In the genomic region with DNA sequence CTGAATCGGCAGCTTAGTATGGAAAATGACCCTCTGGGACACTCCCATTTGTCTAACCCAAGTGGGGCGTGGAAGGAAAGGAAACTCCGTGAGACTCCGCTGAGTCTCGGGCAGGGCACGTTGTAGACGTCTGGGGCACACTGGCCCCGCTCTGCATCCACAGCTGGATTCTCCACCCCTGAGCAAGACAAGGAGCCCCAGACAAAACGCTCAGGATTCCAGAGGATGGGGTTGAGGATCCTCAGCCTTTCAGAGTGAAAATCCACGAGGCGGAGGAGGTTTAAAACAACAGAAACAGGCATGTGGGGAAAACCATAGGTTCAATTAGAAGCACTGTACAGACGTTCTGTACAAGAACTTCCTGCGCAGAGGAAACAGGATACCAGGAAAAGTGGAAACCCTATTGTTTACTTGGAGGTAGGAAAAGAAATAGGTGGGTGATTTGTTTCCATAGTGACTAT, we compare ENCODE assay signal across 13 cellular contexts.
DNase-seq lines count a peak whose midpoint lies in the region; ATAC-seq and TF ChIP-seq lines count a peak whose summit lies in the region.
"Had no signal": no experiment of that assay in that cellular context is flagged by ENCODE, and none has a peak within 500 bp of the region (broad histone marks: within the 10 kb centered on the region; RNA-seq: fewer than 3 reads in every experiment).

No MANE protein-coding gene starts in this region.

- no peak overlapping the region for H3K9ac ChIP-seq in endodermal cell (ENCODE audit: extremely low read depth, low read length, poor library complexity, severe bottlenecking)

- H3K27me3 ChIP-seq in endodermal cell (ENCODE audit: control insufficient read depth, insufficient read depth, low read length, poor library complexity, severe bottlenecking), result no peaks in the 10 kb centered on the region
- peaks cover 10% of the 10 kb centered on the region for H3K27me3 ChIP-seq in lower lobe of right lung (ENCODE audit: low read depth)
- H3K27me3 ChIP-seq in upper lobe of right lung, result peaks cover 15% of the 10 kb centered on the region

- WGBS in endodermal cell (ENCODE audit: insufficient coverage in 1 of 2, insufficient read length in 1 of 2), 2 experiments, result 54 to 81% methylated on average over 10 to 13 of the region's 13 CpGs

- no peaks in the 10 kb centered on the region for H3K36me3 Mint-ChIP-seq in endodermal cell (ENCODE audit: low read depth)
- H3K36me3 Mint-ChIP-seq: activated naive CD8-positive, alpha-beta T cell treated with anti-CD3 and anti-CD28 coated beads for 36 hours had no signal

- H3K27ac ChIP-seq in endodermal cell (ENCODE audit: low read depth, low read length), result peak overlapping the region; percentile 58
- no peak overlapping the region for H3K27ac ChIP-seq in lower lobe of right lung
- no peak overlapping the region for H3K27ac ChIP-seq in upper lobe of right lung

- no peaks in the 10 kb centered on the region for H3K4me1 ChIP-seq in endodermal cell (ENCODE audit: control insufficient read depth, insufficient read depth, low read length)
- H3K4me1 ChIP-seq in lower lobe of right lung, result no peaks in the 10 kb centered on the region
- H3K4me1 ChIP-seq in upper lobe of right lung, result no peaks in the 10 kb centered on the region

- no peaks in the 10 kb centered on the region for H3K27me3 Mint-ChIP-seq in endodermal cell (ENCODE audit: insufficient read depth)

- H3K27ac Mint-ChIP-seq in endodermal cell, result no peak overlapping the region
- H3K27ac Mint-ChIP-seq: activated CD4-positive, alpha-beta T cell treated with anti-CD3 and anti-CD28 coated beads, Interleukin-2, amount 10 ng/mL, durations not matched to agents 7 days and 5 days; activated naive CD8-positive, alpha-beta T cell treated with anti-CD3 and anti-CD28 coated beads for 36 hours had no signal

- H3K4me1 Mint-ChIP-seq in endodermal cell, result no peaks in the 10 kb centered on the region
- H3K4me1 Mint-ChIP-seq: activated CD4-positive, alpha-beta T cell treated with anti-CD3 and anti-CD28 coated beads, Interleukin-2, amount 10 ng/mL, durations not matched to agents 7 days and 5 days had no signal

- H3K9me3 ChIP-seq in endodermal cell (ENCODE audit: control insufficient read depth, low read length), result no peaks in the 10 kb centered on the region
- no peaks in the 10 kb centered on the region for H3K9me3 ChIP-seq in lower lobe of right lung
- no peaks in the 10 kb centered on the region for H3K9me3 ChIP-seq in upper lobe of right lung

- peak; percentile 40 to 70 for ATAC-seq in lower lobe of right lung
- ATAC-seq in upper lobe of right lung, result peak; percentile 63

- TF ChIP-seq CTCF in endodermal cell (conservative IDR thresholded peaks at IDR 0.05) (no peak), lower lobe of right lung (IDR thresholded peaks at IDR 0.05) (no peak), upper lobe of right lung (IDR thresholded peaks at IDR 0.05) (no peak)

- H3K36me3 ChIP-seq in endodermal cell (ENCODE audit: control insufficient read depth, insufficient read depth, low read length) (no peaks in the 10 kb centered on the region), lower lobe of right lung (no peaks in the 10 kb centered on the region), upper lobe of right lung (no peaks in the 10 kb centered on the region)

- H3K4me3 ChIP-seq in endodermal cell (ENCODE audit: low read length) (no peak overlapping the region), lower lobe of right lung (peak overlapping the region; percentile 24), upper lobe of right lung (no peak overlapping the region)

- H3K9me3 Mint-ChIP-seq in endodermal cell, result no peaks in the 10 kb centered on the region
- H3K9me3 Mint-ChIP-seq: activated CD4-positive, alpha-beta T cell treated with anti-CD3 and anti-CD28 coated beads, Interleukin-2, amount 10 ng/mL, durations not matched to agents 7 days and 5 days; activated naive CD8-positive, alpha-beta T cell treated with anti-CD3 and anti-CD28 coated beads for 36 hours had no signal

- intact Hi-C loops in lower lobe of right lung (cut with DNase I) (loop anchor here (10.0 kb wide), 1 partner anchor 283 kb away; no protein-coding TSS in a partner anchor), upper lobe of right lung (cut with DNase I) (no loop called here)

- H3K4me3 Mint-ChIP-seq in endodermal cell, result no peak overlapping the region
- H3K4me3 Mint-ChIP-seq: activated CD4-positive, alpha-beta T cell treated with anti-CD3 and anti-CD28 coated beads, Interleukin-2, amount 10 ng/mL, durations not matched to agents 7 days and 5 days; activated naive CD8-positive, alpha-beta T cell treated with anti-CD3 and anti-CD28 coated beads for 36 hours had no signal

- DNase-seq in NCI-H146 treated with DMSO at 0.1 percent for 48 hours (lab: John Stamatoyannopoulos, UW; ENCODE audit: unreplicated experiment) (peak; percentile 44), endodermal cell (no peak), lower lobe of right lung (no peak), upper lobe of right lung (peak; percentile 46), NOMO-1 treated with dmso at 0.1 percent for 144 hours (lab: John Stamatoyannopoulos, UW; ENCODE audit: unreplicated experiment) (no peak), DMS53 treated with DMSO at 0.1 percent for 48 hours (lab: John Stamatoyannopoulos, UW; ENCODE audit: unreplicated experiment) (no peak)
- no peak for DNase-seq in stimulated activated CD4-positive, alpha-beta T cell treated with anti-CD3 and anti-CD28 coated beads, Interleukin-4, amount 100 ng/mL, for 1 hour
- DNase-seq: activated CD4-positive, alpha-beta T cell treated with anti-CD3 and anti-CD28 coated beads, Interleukin-2, amount 10 ng/mL, durations not matched to agents 7 days and 5 days; activated naive CD8-positive, alpha-beta T cell treated with anti-CD3 and anti-CD28 coated beads for 36 hours; foreskin melanocyte; GDM1; NCI-H187 treated with DMSO at 0.1 percent for 48 hours; nucleus accumbens had no signal

Comparison
In these comparisons a context has a peak if more than half of its experiments do, and no peak if none do; other contexts are left out.
1. DNase-seq: peak in NCI-H146 treated with DMSO at 0.1 percent for 48 hours (single experiment) and upper lobe of right lung (single experiment); none in endodermal cell (single experiment), lower lobe of right lung (single experiment), NOMO-1 treated with dmso at 0.1 percent for 144 hours (single experiment), stimulated activated CD4-positive, alpha-beta T cell treated with anti-CD3 and anti-CD28 coated beads, Interleukin-4, amount 100 ng/mL, for 1 hour (single experiment) and DMS53 treated with DMSO at 0.1 percent for 48 hours (single experiment).